ENCODE assay signal across 13 cellular contexts in genomic region chr5:141490771-141491170, GRCh38. TPM values are rescaled to one million over a fixed set of nuclear protein-coding genes. Genes with fewer than 3 reads are reported as not detected.
"Had no signal": no experiment of that assay in that cellular context is flagged by ENCODE, and none has a peak within 500 bp of the region (broad histone marks: within the 10 kb centered on the region; RNA-seq: fewer than 3 reads in every experiment).

No MANE protein-coding gene starts in this region.

- ATAC-seq: lower lobe of right lung; stimulated activated effector memory CD8-positive, alpha-beta T cell treated with anti-CD3 and anti-CD28 coated beads, Interleukin-12 subunit alpha, Interleukin-12 subunit beta, amount 100 ng/mL, for 72 hours had no signal

- H3K9me3 ChIP-seq: lower lobe of right lung had no signal

- H3K4me3 ChIP-seq: lower lobe of right lung had no signal

- FAIRE-seq: TTC549 had no signal

- DNase-seq: activated CD4-positive, alpha-beta T cell treated with anti-CD3 and anti-CD28 coated beads for 48 hours; activated CD8-positive, alpha-beta memory T cell treated with anti-CD3 and anti-CD28 coated beads for 24 hours; activated naive CD4-positive, alpha-beta T cell treated with Interleukin-2 at 50 U/mL for 16 hours; central memory CD4-positive, alpha-beta T cell; effector memory CD4-positive, alpha-beta T cell; foreskin melanocyte; lower lobe of right lung; retina had no signal

- H3K27ac Mint-ChIP-seq: stimulated activated effector memory CD8-positive, alpha-beta T cell treated with anti-CD3 and anti-CD28 coated beads, Interleukin-12 subunit alpha, Interleukin-12 subunit beta, amount 100 ng/mL, for 72 hours; WTC11 had no signal

- H3K27ac ChIP-seq: epithelial cell of prostate, lower lobe of right lung had no signal

- H3K36me3 Mint-ChIP-seq: stimulated activated effector memory CD8-positive, alpha-beta T cell treated with anti-CD3 and anti-CD28 coated beads, Interleukin-12 subunit alpha, Interleukin-12 subunit beta, amount 100 ng/mL, for 72 hours had no signal

- H3K9me3 Mint-ChIP-seq: stimulated activated effector memory CD8-positive, alpha-beta T cell treated with anti-CD3 and anti-CD28 coated beads, Interleukin-12 subunit alpha, Interleukin-12 subunit beta, amount 100 ng/mL, for 72 hours; WTC11 had no signal

RNA-seq across cellular contexts. Expression of gene PCDHGC5, which starts 1.9 kb away (rescaled TPM):
- total RNA-seq: T-helper 2 cell treated with Interferon-gamma antibody and Interleukin-4, amounts not matched to agents 100 ng/mL and 5 ng/mL, for 36 hours had no signal
